In the genomic region with DNA sequence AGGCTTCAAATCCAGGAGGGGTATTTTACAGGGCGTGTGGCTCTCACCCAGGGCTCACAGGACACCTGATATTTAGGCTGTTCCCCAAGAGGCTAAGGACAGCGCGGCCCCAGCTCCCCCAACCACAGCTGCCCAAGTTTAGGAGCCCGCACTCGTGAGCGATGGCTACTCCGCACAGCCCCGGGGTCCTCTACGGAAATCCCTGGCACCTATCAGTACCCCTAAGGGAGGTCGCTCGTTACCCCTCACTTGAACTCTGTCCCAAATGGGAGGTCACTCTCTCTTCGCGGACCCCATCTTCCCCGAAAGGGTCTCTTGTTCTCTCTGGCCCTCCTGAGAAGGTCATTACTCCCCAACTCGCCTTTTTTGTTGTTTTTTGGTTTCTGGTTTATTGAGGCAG, we compare ENCODE assay signal across 8 cellular contexts. TPM values are rescaled to one million over a fixed set of nuclear protein-coding genes. Genes with fewer than 3 reads are reported as not detected.
A peak's percentile ranks its signal among the peaks of the same experiment; 100 is the strongest.
DNase-seq lines count a peak whose midpoint lies in the region; ATAC-seq, FAIRE-seq and TF ChIP-seq lines count a peak whose summit lies in the region.

No MANE protein-coding gene starts in this region.

- peak overlapping the region; percentile 86 for H3K27ac Mint-ChIP-seq in T-helper 2 cell treated with Interferon-gamma antibody and Interleukin-4, amounts not matched to agents 5 μg/mL and 100 μg/mL, for 36 hours
- peak overlapping the region; percentile 56 for H3K27ac Mint-ChIP-seq in stimulated activated naive B cell treated with anti-CD40 and anti-IgM and Interleukin-4, amounts not matched to agents 10 μg/mL and 1 μg/mL and 100 μg/mL, for 72 hours

- no peak for DNase-seq in T-helper 2 cell treated with Interferon-gamma antibody and Interleukin-4, amounts not matched to agents 5 μg/mL and 100 μg/mL, for 36 hours (ENCODE audit: low spot score)
- DNase-seq in T-helper 2 cell (no peak), kidney (peak; percentile 74), SIG-M5 (lab: John Stamatoyannopoulos, UW) (no peak)
- no peak for DNase-seq in stimulated activated naive B cell treated with anti-CD40 and anti-IgM and Interleukin-4, amounts not matched to agents 10 μg/mL and 1 μg/mL and 100 μg/mL, for 72 hours
- no peak for DNase-seq in effector CD8-positive, alpha-beta T cell (lab: John Stamatoyannopoulos, UW)

- peaks cover 18% of the 10 kb centered on the region for H3K36me3 Mint-ChIP-seq in T-helper 2 cell treated with Interferon-gamma antibody and Interleukin-4, amounts not matched to agents 5 μg/mL and 100 μg/mL, for 36 hours (ENCODE audit: low read depth)
- peaks cover 0 to 2% of the 10 kb centered on the region in 2 donors for H3K36me3 Mint-ChIP-seq in stimulated activated naive B cell treated with anti-CD40 and anti-IgM and Interleukin-4, amounts not matched to agents 10 μg/mL and 1 μg/mL and 100 μg/mL, for 72 hours

- H3K27me3 Mint-ChIP-seq in T-helper 2 cell treated with Interferon-gamma antibody and Interleukin-4, amounts not matched to agents 5 μg/mL and 100 μg/mL, for 36 hours (ENCODE audit: low read depth) = peaks cover 2% of the 10 kb centered on the region
- no peaks in the 10 kb centered on the region for H3K27me3 Mint-ChIP-seq in stimulated activated naive B cell treated with anti-CD40 and anti-IgM and Interleukin-4, amounts not matched to agents 10 μg/mL and 1 μg/mL and 100 μg/mL, for 72 hours

- no peak for ATAC-seq in stimulated activated naive B cell treated with anti-CD40 and anti-IgM and Interleukin-4, amounts not matched to agents 10 μg/mL and 1 μg/mL and 100 μg/mL, for 72 hours (replicated peaks)
- ATAC-seq in HG03520 (IDR thresholded peaks at IDR 0.05; ENCODE audit: unreplicated experiment) = no peak

- FAIRE-seq in kidney (lab: Jason Lieb, UNC) = no peak

- peak overlapping the region; percentile 78 for H3K4me3 Mint-ChIP-seq in T-helper 2 cell treated with Interferon-gamma antibody and Interleukin-4, amounts not matched to agents 5 μg/mL and 100 μg/mL, for 36 hours
- peak overlapping the region; percentile 70 to 80 for H3K4me3 Mint-ChIP-seq in stimulated activated naive B cell treated with anti-CD40 and anti-IgM and Interleukin-4, amounts not matched to agents 10 μg/mL and 1 μg/mL and 100 μg/mL, for 72 hours

- no peaks in the 10 kb centered on the region for H3K9me2 ChIP-seq in SU-DHL-6 (replicated peaks; ENCODE audit: insufficient read depth, low read length)

- no peaks in the 10 kb centered on the region for H3K27me3 ChIP-seq in SU-DHL-6 (ENCODE audit: low read length)

- no peak overlapping the region for H2AFZ ChIP-seq in SU-DHL-6 (ENCODE audit: low read depth, low read length, severe bottlenecking)

- H3K4me1 Mint-ChIP-seq in T-helper 2 cell treated with Interferon-gamma antibody and Interleukin-4, amounts not matched to agents 5 μg/mL and 100 μg/mL, for 36 hours (ENCODE audit: low read depth) = peaks cover 20% of the 10 kb centered on the region
- peaks cover 11 to 19% of the 10 kb centered on the region in 2 donors for H3K4me1 Mint-ChIP-seq in stimulated activated naive B cell treated with anti-CD40 and anti-IgM and Interleukin-4, amounts not matched to agents 10 μg/mL and 1 μg/mL and 100 μg/mL, for 72 hours

- H3F3A ChIP-seq in SU-DHL-6 (ENCODE audit: insufficient read depth) = 0 out of 2 replicates have a peak, but pooled peaks cover 1% of the 10 kb centered on the region

- H3K9me3 Mint-ChIP-seq in T-helper 2 cell treated with Interferon-gamma antibody and Interleukin-4, amounts not matched to agents 5 μg/mL and 100 μg/mL, for 36 hours = no peaks in the 10 kb centered on the region
- no peaks in the 10 kb centered on the region for H3K9me3 Mint-ChIP-seq in stimulated activated naive B cell treated with anti-CD40 and anti-IgM and Interleukin-4, amounts not matched to agents 10 μg/mL and 1 μg/mL and 100 μg/mL, for 72 hours

- no peak overlapping the region for H3K4me2 ChIP-seq in SU-DHL-6 (ENCODE audit: low read depth, low read length, poor library complexity, severe bottlenecking)

- no peaks in the 10 kb centered on the region for H3K79me2 ChIP-seq in SU-DHL-6 (ENCODE audit: insufficient read depth, low read length)

- H3K27ac ChIP-seq in SU-DHL-6 (ENCODE audit: low read depth, low read length) (no peak overlapping the region), kidney (ENCODE audit: low read depth in 2 of 2, low read length in 2 of 2) (no peak overlapping the region)

- no peaks in the 10 kb centered on the region for H4K20me1 ChIP-seq in SU-DHL-6 (ENCODE audit: low read depth, low read length)

- intact Hi-C loops in kidney (cut with DNase I) = no loop called here

- H3K4me3 ChIP-seq in SU-DHL-6 (ENCODE audit: insufficient read depth, low read length, poor library complexity, severe bottlenecking) (peak overlapping the region; percentile 58), kidney (ENCODE audit: low read length in 2 of 2) (no peak overlapping the region)

- H3K9me3 ChIP-seq in SU-DHL-6 (ENCODE audit: insufficient read depth, low read length) (no peaks in the 10 kb centered on the region), kidney (ENCODE audit: control insufficient read depth in 1 of 2, low read length in 2 of 2) (no peaks in the 10 kb centered on the region)

- H3K9ac ChIP-seq in SU-DHL-6 (ENCODE audit: low read length) (no peak overlapping the region), kidney (ENCODE audit: low read length in 2 of 2) (no peak overlapping the region)

- H3K36me3 ChIP-seq in SU-DHL-6 (ENCODE audit: low read length) = no peaks in the 10 kb centered on the region
- H3K36me3 ChIP-seq in kidney (ENCODE audit: control insufficient read depth in 1 of 2, insufficient read depth in 2 of 2, low read length in 2 of 2) = no peaks in the 10 kb centered on the region

- TF ChIP-seq CTCF in SU-DHL-6 (IDR thresholded peaks at IDR 0.05; ENCODE audit: insufficient read depth, low read length, poor library complexity, severe bottlenecking) = no peak
- TF ChIP-seq CTCF in kidney (IDR thresholded peaks at IDR 0.05; ENCODE audit: borderline replicate concordance, extremely low read depth, insufficient read depth) = no peak

- peaks cover under 1 to 2% of the 10 kb centered on the region in 2 donors for H3K4me1 ChIP-seq in kidney (ENCODE audit: control insufficient read depth in 1 of 2, insufficient read depth in 1 of 2, low read depth in 1 of 2, low read length in 2 of 2)

RNA-seq across cellular contexts. Expression of a gene that starts 0.7 kb away (rescaled TPM):
- total RNA-seq in kidney = 36.2 TPM
- 28.8 TPM for polyA plus RNA-seq in kidney (ENCODE audit: insufficient read depth, low read depth, low replicate concordance)
